8 cellular contexts compared by ENCODE assay signal in the genomic region with DNA sequence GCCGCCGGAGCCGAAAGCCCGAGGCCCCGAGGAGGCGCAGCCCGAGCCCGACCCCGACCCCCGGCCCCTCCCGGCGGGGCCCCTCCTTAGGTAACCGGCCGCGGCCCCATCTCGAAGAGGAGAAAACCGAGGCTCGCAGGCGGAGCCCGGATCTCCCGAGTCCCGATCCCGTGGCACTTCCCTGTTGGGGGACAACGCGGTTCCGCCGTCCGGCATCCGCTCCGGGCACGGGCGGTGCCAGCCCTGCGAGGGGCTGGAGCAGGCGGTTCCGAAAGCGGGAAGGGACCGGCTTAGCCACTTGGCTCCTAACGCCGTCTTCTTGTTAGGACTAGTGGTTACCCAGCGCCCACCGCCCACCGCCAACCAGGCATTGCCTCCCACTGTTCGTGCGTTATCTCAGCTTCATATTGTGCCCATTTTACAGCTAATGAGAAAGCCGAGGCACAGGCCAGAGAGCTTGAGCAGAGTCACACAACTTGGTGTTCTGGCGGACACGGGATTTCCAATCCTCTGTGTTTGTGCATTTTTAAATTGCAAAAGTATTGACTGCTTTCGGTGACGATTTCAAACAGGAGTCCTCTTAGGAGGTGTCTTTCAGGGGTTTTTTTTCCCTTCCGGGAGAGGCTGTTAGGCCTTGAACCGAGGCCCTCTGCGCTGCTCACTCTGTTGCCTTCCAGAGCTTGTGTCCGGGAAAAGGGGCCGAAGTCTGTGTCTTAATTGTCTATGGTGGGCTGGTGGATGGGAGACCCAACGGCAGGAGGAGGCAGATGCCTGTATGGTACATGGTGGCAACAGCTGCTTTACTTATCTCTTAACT. TPM values are rescaled to one million over a fixed set of nuclear protein-coding genes. Genes with fewer than 3 reads are reported as not detected.
DNase-seq lines count a peak whose midpoint lies in the region; ATAC-seq and TF ChIP-seq lines count a peak whose summit lies in the region.

No MANE protein-coding gene starts in this region.

- peaks cover under 1 to 39% (median 35%) of the 10 kb centered on the region in 11 experiments for H3K36me3 ChIP-seq in BLaER1 treated with 17β-estradiol and CSF1 and Interleukin-3, amounts not matched to agents 10 nM and 100 nM
- peaks cover 1% of the 10 kb centered on the region for H3K36me3 ChIP-seq in fibroblast of lung (ENCODE audit: control insufficient read depth, insufficient read depth, low read length)

- H3K9ac ChIP-seq in BLaER1 treated with 17β-estradiol and CSF1 and Interleukin-3, amounts not matched to agents 10 nM and 100 nM, result peak overlapping the region; percentile 78 to 93 (median 89)
- H3K9ac ChIP-seq in fibroblast of lung (ENCODE audit: insufficient read depth, low read length), result peak overlapping the region; percentile 56

- no peaks in the 10 kb centered on the region for H3K27me3 ChIP-seq in BLaER1 treated with 17β-estradiol and CSF1 and Interleukin-3, amounts not matched to agents 10 nM and 100 nM
- H3K27me3 ChIP-seq in fibroblast of lung (ENCODE audit: control insufficient read depth, insufficient read depth, low read length), result no peaks in the 10 kb centered on the region

- ATAC-seq in GM18868 (IDR thresholded peaks at IDR 0.05; ENCODE audit: unreplicated experiment) (peak; percentile 12), HG03108 (IDR thresholded peaks at IDR 0.05; ENCODE audit: unreplicated experiment) (peak; percentile 1), omental fat pad (ENCODE audit: low FRiP score) (peak; percentile 35)

- TF ChIP-seq CTCF in fibroblast of lung (conservative IDR thresholded peaks at IDR 0.05 in 1 of 2, IDR thresholded peaks at IDR 0.05 in 1 of 2; ENCODE audit: low read depth in 1 of 2, low read length in 2 of 2) (no peak), omental fat pad (IDR thresholded peaks at IDR 0.05) (no peak)

- peak overlapping the region; percentile 73 to 94 (median 89) for H3K4me2 ChIP-seq in BLaER1 treated with 17β-estradiol and CSF1 and Interleukin-3, amounts not matched to agents 10 nM and 100 nM
- H3K4me2 ChIP-seq in fibroblast of lung (ENCODE audit: extremely low read depth, insufficient read depth, low read length), result peak overlapping the region; percentile 84

- H3K4me3 ChIP-seq in BLaER1 treated with 17β-estradiol and CSF1 and Interleukin-3, amounts not matched to agents 10 nM and 100 nM, result peak overlapping the region; percentile 70 to 94 (median 82)
- H3K4me3 ChIP-seq in fibroblast of lung (replicated peaks in 1 of 4; ENCODE audit: control extremely low read depth in 1 of 4, insufficient read depth in 1 of 4, low read depth in 3 of 4, low read length in 4 of 4), result peak overlapping the region; percentile 74 to 81 (median 79)

- H3K4me3 Mint-ChIP-seq in T-helper 1 cell treated with Interleukin-12 subunit alpha and Interleukin-12 subunit beta and Interleukin-4 antibody, amounts not matched to agents 30 μg/mL and 1 μg/mL, for 36 hours, result peak overlapping the region; percentile 91

- H4K20me1 ChIP-seq in BLaER1 treated with 17β-estradiol and CSF1 and Interleukin-3, amounts not matched to agents 10 nM and 100 nM, result peaks cover 0 to 16% (median 1%) of the 10 kb centered on the region in 11 experiments; a peak in 6 of 22 replicates
- H4K20me1 ChIP-seq in fibroblast of lung (ENCODE audit: control insufficient read depth, extremely low read depth, insufficient read depth, low read length), result no peaks in the 10 kb centered on the region

- peaks cover 27% of the 10 kb centered on the region for H3K36me3 Mint-ChIP-seq in T-helper 1 cell treated with Interleukin-12 subunit alpha and Interleukin-12 subunit beta and Interleukin-4 antibody, amounts not matched to agents 30 μg/mL and 1 μg/mL, for 36 hours (ENCODE audit: low read depth)

- peaks cover 26 to 45% (median 33%) of the 10 kb centered on the region in 10 experiments for H3K4me1 ChIP-seq in BLaER1 treated with 17β-estradiol and CSF1 and Interleukin-3, amounts not matched to agents 10 nM and 100 nM
- peaks cover 4% of the 10 kb centered on the region for H3K4me1 ChIP-seq in fibroblast of lung (ENCODE audit: control insufficient read depth, extremely low read depth, insufficient read depth, low read length)

- H3K27ac ChIP-seq in BLaER1 treated with 17β-estradiol and CSF1 and Interleukin-3, amounts not matched to agents 10 nM and 100 nM, result peak overlapping the region in 10 of 11 experiments; percentile 57 to 94 (median 86); a peak in 20 of 22 replicates
- peak overlapping the region; percentile 74 for H3K27ac ChIP-seq in fibroblast of lung (ENCODE audit: insufficient read depth, low read length)

- H3K27ac Mint-ChIP-seq in T-helper 1 cell treated with Interleukin-12 subunit alpha and Interleukin-12 subunit beta and Interleukin-4 antibody, amounts not matched to agents 30 μg/mL and 1 μg/mL, for 36 hours, result peak overlapping the region; percentile 80

- no peaks in the 10 kb centered on the region for H3K27me3 Mint-ChIP-seq in T-helper 1 cell treated with Interleukin-12 subunit alpha and Interleukin-12 subunit beta and Interleukin-4 antibody, amounts not matched to agents 30 μg/mL and 1 μg/mL, for 36 hours (ENCODE audit: low read depth)

- peak overlapping the region; percentile 72 for H2AFZ ChIP-seq in fibroblast of lung (ENCODE audit: low read length)

- H3K9me3 ChIP-seq in BLaER1 treated with 17β-estradiol and CSF1 and Interleukin-3, amounts not matched to agents 10 nM and 100 nM (replicated peaks in 1 of 11), result peaks cover 9 to 25% (median 15%) of the 10 kb centered on the region in 11 experiments; a peak in 20 of 22 replicates
- no peaks in the 10 kb centered on the region for H3K9me3 ChIP-seq in fibroblast of lung (ENCODE audit: control insufficient read depth, insufficient read depth, low read depth, low read length)

- H3K9me3 Mint-ChIP-seq in T-helper 1 cell treated with Interleukin-12 subunit alpha and Interleukin-12 subunit beta and Interleukin-4 antibody, amounts not matched to agents 30 μg/mL and 1 μg/mL, for 36 hours, result peaks cover 6% of the 10 kb centered on the region

- DNase-seq in fibroblast of lung (ENCODE audit: low read depth in 2 of 2) (peak in 1 of 2 donors; percentile 17), omental fat pad (ENCODE audit: low spot score) (no peak), HCEC 1CT (no peak), COR-L47 (lab: John Stamatoyannopoulos, UW) (no peak)

- peaks cover 32% of the 10 kb centered on the region for H3K4me1 Mint-ChIP-seq in T-helper 1 cell treated with Interleukin-12 subunit alpha and Interleukin-12 subunit beta and Interleukin-4 antibody, amounts not matched to agents 30 μg/mL and 1 μg/mL, for 36 hours (ENCODE audit: low read depth)

- H3K79me2 ChIP-seq in fibroblast of lung (ENCODE audit: control insufficient read depth, insufficient read depth, low read length), result peaks cover 45% of the 10 kb centered on the region

RNA-seq across cellular contexts. Expression of gene CENPA, which starts 0.6 kb away (rescaled TPM):
- 1.8 and 9.7 TPM in 2 replicates for total RNA-seq in fibroblast of lung
- polyA plus RNA-seq in fibroblast of lung, result 6.1 and 21.2 TPM in 2 replicates
- 4.5 and 15.8 TPM in 2 replicates for polyA plus RNA-seq in fibroblast of lung (2012)
- 3.1 and 13.3 TPM in 2 replicates for polyA minus RNA-seq in fibroblast of lung (ENCODE audit: low replicate concordance)
- 1 to 10 TPM in 1 of 4 donors, under 1 TPM in 1, not detected in 2; 0.46 to 1.1 TPM for total RNA-seq in omental fat pad

RNA-seq across cellular contexts. Expression of gene SLC35F6, which starts 22.3 kb away (rescaled TPM):
- total RNA-seq in fibroblast of lung (61.4 and 65.5 TPM in 2 replicates), omental fat pad (10 to 100 TPM; 43.0 to 84.9 (median 57.7) TPM)
- 35.2 and 50.0 TPM in 2 replicates for polyA plus RNA-seq in fibroblast of lung
- 32.6 and 38.7 TPM in 2 replicates for polyA plus RNA-seq in fibroblast of lung (2012)
- 148 and 156 TPM in 2 replicates for polyA minus RNA-seq in fibroblast of lung (ENCODE audit: low replicate concordance)
